Comparison of ENCODE assay signal across 8 cellular contexts in the genomic region with DNA sequence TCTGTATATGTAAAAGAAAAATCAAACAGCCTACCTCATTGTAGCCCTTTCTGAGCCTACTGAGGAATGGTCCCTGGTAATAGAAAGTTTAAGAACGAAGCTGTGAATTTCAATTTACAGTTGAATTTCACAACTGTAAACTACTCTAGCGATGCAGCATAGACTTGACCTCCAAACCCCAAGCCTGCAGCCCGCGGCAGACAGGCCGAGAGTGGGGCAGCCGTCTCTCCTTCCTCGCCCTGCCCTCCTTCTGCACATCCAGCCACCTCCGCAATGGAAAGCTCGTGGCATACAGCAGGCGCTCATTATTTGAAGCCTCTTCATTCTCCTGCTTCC. TPM values are rescaled to one million over a fixed set of nuclear protein-coding genes. Genes with fewer than 3 reads are reported as not detected.
A peak's percentile ranks its signal among the peaks of the same experiment; 100 is the strongest.
DNase-seq lines count a peak whose midpoint lies in the region; ATAC-seq and TF ChIP-seq lines count a peak whose summit lies in the region.

No MANE protein-coding gene starts in this region.

- H3K27me3 Mint-ChIP-seq in activated naive CD4-positive, alpha-beta T cell treated with anti-CD3 and anti-CD28 coated beads, Interleukin-2, amount 50 U/mL, for 24 hours = peaks cover 10% of the 10 kb centered on the region
- H3K27me3 Mint-ChIP-seq in stimulated activated naive CD8-positive, alpha-beta T cell treated with anti-CD3 and anti-CD28 coated beads, Interleukin-15, Interleukin-2, amounts not matched to agents 100 ng/mL and 50 ng/mL, for 24 hours = peaks cover 38% of the 10 kb centered on the region

- no peaks in the 10 kb centered on the region for H3K4me1 ChIP-seq in right cardiac atrium (ENCODE audit: control insufficient read depth, insufficient read depth, low read length)

- H3K9me3 ChIP-seq in right cardiac atrium (ENCODE audit: control insufficient read depth, low read length) = no peaks in the 10 kb centered on the region

- POLR2A ChIA-PET in GM10248 (lab: Yijun Ruan, JAX) = no interaction called here

- 16% methylated on average over 10 of the region's 10 CpGs for WGBS in right cardiac atrium

- no peaks in the 10 kb centered on the region for H3K27me3 ChIP-seq in right cardiac atrium (ENCODE audit: control insufficient read depth, insufficient read depth)

- no peak for TF ChIP-seq CTCF in VCaP (conservative IDR thresholded peaks at IDR 0.05)
- no peak for TF ChIP-seq CTCF in GM10248 (IDR thresholded peaks at IDR 0.05; ENCODE audit: control extremely low read depth, extremely low read depth, low read depth, missing control alignments)

- peak overlapping the region; percentile 51 for H3K4me3 ChIP-seq in right cardiac atrium (ENCODE audit: low read length)

- H3K4me1 Mint-ChIP-seq in activated naive CD4-positive, alpha-beta T cell treated with anti-CD3 and anti-CD28 coated beads, Interleukin-2, amount 50 U/mL, for 24 hours = peaks cover 12% of the 10 kb centered on the region
- peaks cover 12% of the 10 kb centered on the region for H3K4me1 Mint-ChIP-seq in stimulated activated naive CD8-positive, alpha-beta T cell treated with anti-CD3 and anti-CD28 coated beads, Interleukin-15, Interleukin-2, amounts not matched to agents 100 ng/mL and 50 ng/mL, for 24 hours (ENCODE audit: low read depth)

- H3K4me3 Mint-ChIP-seq in activated naive CD4-positive, alpha-beta T cell treated with anti-CD3 and anti-CD28 coated beads, Interleukin-2, amount 50 U/mL, for 24 hours = peak overlapping the region; percentile 92
- peak overlapping the region; percentile 86 for H3K4me3 Mint-ChIP-seq in stimulated activated naive CD8-positive, alpha-beta T cell treated with anti-CD3 and anti-CD28 coated beads, Interleukin-15, Interleukin-2, amounts not matched to agents 100 ng/mL and 50 ng/mL, for 24 hours

- peak; percentile 14 to 17 for ATAC-seq in right cardiac atrium

- H3K27ac Mint-ChIP-seq in activated naive CD4-positive, alpha-beta T cell treated with anti-CD3 and anti-CD28 coated beads, Interleukin-2, amount 50 U/mL, for 24 hours = no peak overlapping the region
- no peak overlapping the region for H3K27ac Mint-ChIP-seq in stimulated activated naive CD8-positive, alpha-beta T cell treated with anti-CD3 and anti-CD28 coated beads, Interleukin-15, Interleukin-2, amounts not matched to agents 100 ng/mL and 50 ng/mL, for 24 hours

- H3K27ac ChIP-seq in VCaP = peak overlapping the region; percentile 53; the same call in 1 of the 2 replicates
- peak overlapping the region; percentile 14 for H3K27ac ChIP-seq in right cardiac atrium (ENCODE audit: low read length)

- DNase-seq in activated naive CD4-positive, alpha-beta T cell treated with Interleukin-2 at 50 U/mL for 16 hours = no peak
- peak in 1 of 3 donors; percentile 28 for DNase-seq in right cardiac atrium
- DNase-seq in AML-193 (lab: John Stamatoyannopoulos, UW) = no peak
- no peak for DNase-seq in GM10248 (ENCODE audit: extremely low spot score)
- DNase-seq in OCI-M1 (lab: John Stamatoyannopoulos, UW) = no peak

- H3K9me3 Mint-ChIP-seq in activated naive CD4-positive, alpha-beta T cell treated with anti-CD3 and anti-CD28 coated beads, Interleukin-2, amount 50 U/mL, for 24 hours = no peaks in the 10 kb centered on the region
- H3K9me3 Mint-ChIP-seq in stimulated activated naive CD8-positive, alpha-beta T cell treated with anti-CD3 and anti-CD28 coated beads, Interleukin-15, Interleukin-2, amounts not matched to agents 100 ng/mL and 50 ng/mL, for 24 hours = no peaks in the 10 kb centered on the region

- intact Hi-C loops in right cardiac atrium (cut with DNase I) = loop anchor here in 2 of 4 donors (5.0 to 10.0 kb wide), 3 partner anchors 74 to 276 kb away; partner anchors contain the start of gene RNASE7 (in 1 of the 2)

- H3K36me3 Mint-ChIP-seq in activated naive CD4-positive, alpha-beta T cell treated with anti-CD3 and anti-CD28 coated beads, Interleukin-2, amount 50 U/mL, for 24 hours = no peaks in the 10 kb centered on the region
- no peaks in the 10 kb centered on the region for H3K36me3 Mint-ChIP-seq in stimulated activated naive CD8-positive, alpha-beta T cell treated with anti-CD3 and anti-CD28 coated beads, Interleukin-15, Interleukin-2, amounts not matched to agents 100 ng/mL and 50 ng/mL, for 24 hours (ENCODE audit: low read depth)

- CTCF ChIA-PET in GM10248 (lab: Yijun Ruan, JAX) = interaction anchor here (0.6 to 7.3 kb wide), 61 partner anchors 9 to 638 kb away, joined by 3 to 102 read pairs (median 5); partner anchors contain the start of genes ARHGEF40, PARP2, SLC39A2 and TMEM253

RNA-seq across cellular contexts. Expression of gene RNASE2, which starts 15.3 kb away (rescaled TPM):
- 10 to 100 TPM in 1 of 4 donors, 1 to 10 TPM in 3; 2.3 to 10.0 (median 5.1) TPM for total RNA-seq in right cardiac atrium
- polyA plus RNA-seq in right cardiac atrium = 3.8 TPM

RNA-seq across cellular contexts. Expression of gene METTL17, which starts 19.2 kb away (rescaled TPM):
- total RNA-seq in right cardiac atrium = 10 to 100 TPM; 27.0 to 42.4 (median 37.7) TPM
- 39.4 TPM for polyA plus RNA-seq in right cardiac atrium

RNA-seq across cellular contexts. Expression of gene SLC39A2, which starts 28.5 kb away (rescaled TPM):
- total RNA-seq in right cardiac atrium = under 1 TPM in 2 of 4 donors, not detected in 2; 0.29 to 0.35 TPM
- polyA plus RNA-seq in right cardiac atrium = 0.16 TPM

RNA-seq across cellular contexts. Expression of gene NDRG2, which starts 54.2 kb away (rescaled TPM):
- 100 to 1,000 TPM; 219 to 368 (median 330) TPM for total RNA-seq in right cardiac atrium
- polyA plus RNA-seq in right cardiac atrium = 351 TPM

RNA-seq across cellular contexts. Expression of gene TPPP2, which starts 59.4 kb away (rescaled TPM):
- total RNA-seq in right cardiac atrium = 1 to 10 TPM in 3 of 4 donors, under 1 TPM in 1; 0.56 to 1.7 (median 1.1) TPM
- polyA plus RNA-seq in right cardiac atrium = 0.43 TPM
